21 cellular contexts compared by ENCODE assay signal in genomic region chr4:180814875-180815417, GRCh38.
DNase-seq lines count a peak whose midpoint lies in the region; ATAC-seq and TF ChIP-seq lines count a peak whose summit lies in the region.
"Had no signal": no experiment of that assay in that cellular context is flagged by ENCODE, and none has a peak within 500 bp of the region (broad histone marks: within the 10 kb centered on the region; RNA-seq: fewer than 3 reads in every experiment).

No MANE protein-coding gene starts in this region.

- BruUV-seq in OCI-LY7 (replicated peaks; lab: Mats Ljungman, UMichigan) = no TSS peak

- H3F3A ChIP-seq in GM23338 (replicated peaks; ENCODE audit: low read depth) = no peaks in the 10 kb centered on the region

- H3K36me3 ChIP-seq in GM23338 (ENCODE audit: insufficient read depth) (no peaks in the 10 kb centered on the region), OCI-LY7 (ENCODE audit: insufficient read depth, low read length) (no peaks in the 10 kb centered on the region), Karpas-422 (ENCODE audit: insufficient read depth, low read length) (no peaks in the 10 kb centered on the region), upper lobe of left lung (no peaks in the 10 kb centered on the region)
- H3K36me3 ChIP-seq: BE2C; BLaER1 treated with 17β-estradiol and CSF1 and Interleukin-3, amounts not matched to agents 10 nM and 100 nM had no signal

- H4K20me1 ChIP-seq in GM23338 (replicated peaks; ENCODE audit: insufficient read depth) (no peaks in the 10 kb centered on the region), OCI-LY7 (ENCODE audit: insufficient read depth, low read length) (no peaks in the 10 kb centered on the region), Karpas-422 (ENCODE audit: insufficient read depth, low read depth, low read length) (no peaks in the 10 kb centered on the region)
- H4K20me1 ChIP-seq: BLaER1 treated with 17β-estradiol and CSF1 and Interleukin-3, amounts not matched to agents 10 nM and 100 nM had no signal

- TF ChIP-seq EP300 in upper lobe of left lung (IDR thresholded peaks at IDR 0.05) = no peak

- no peaks in the 10 kb centered on the region for H3K79me2 ChIP-seq in GM23338 (replicated peaks; ENCODE audit: insufficient read depth)
- H3K79me2 ChIP-seq in OCI-LY7 (ENCODE audit: insufficient read depth, low read depth, low read length) = no peaks in the 10 kb centered on the region
- no peaks in the 10 kb centered on the region for H3K79me2 ChIP-seq in Karpas-422 (ENCODE audit: low read length)

- no peak overlapping the region for H3K27ac ChIP-seq in GM23338 (ENCODE audit: low read depth)
- no peak overlapping the region for H3K27ac ChIP-seq in OCI-LY7 (ENCODE audit: low read depth, low read length, poor library complexity, severe bottlenecking)
- H3K27ac ChIP-seq in Karpas-422 (ENCODE audit: low read length) = no peak overlapping the region
- no peak overlapping the region for H3K27ac ChIP-seq in upper lobe of left lung
- H3K27ac ChIP-seq: 22Rv1; A549; BLaER1 treated with 17β-estradiol and CSF1 and Interleukin-3, amounts not matched to agents 10 nM and 100 nM; GM23248 had no signal

- POLR2A ChIA-PET in OCI-LY7 (lab: Charles Lee) = interaction anchor here (0.6 to 1.5 kb wide), 3 partner anchors 23 to 139 kb away, joined by 3 read pairs; no protein-coding TSS in a partner anchor

- H3K4me1 ChIP-seq in GM23338 (ENCODE audit: insufficient read depth) = no peaks in the 10 kb centered on the region; the same call in 1 of the 2 replicates
- peaks cover 18% of the 10 kb centered on the region for H3K4me1 ChIP-seq in OCI-LY7 (ENCODE audit: insufficient read depth, low read length, poor library complexity, severe bottlenecking)
- no peaks in the 10 kb centered on the region for H3K4me1 ChIP-seq in Karpas-422 (ENCODE audit: low read length)
- H3K4me1 ChIP-seq in upper lobe of left lung = no peaks in the 10 kb centered on the region
- H3K4me1 ChIP-seq: A549 had no signal

- no peak for TF ChIP-seq CTCF in GM23338 (conservative IDR thresholded peaks at IDR 0.05; ENCODE audit: low read depth in 2 of 2)
- TF ChIP-seq CTCF in OCI-LY7 (conservative IDR thresholded peaks at IDR 0.05; ENCODE audit: low read length) = no peak
- TF ChIP-seq CTCF in neural crest cell (conservative IDR thresholded peaks at IDR 0.05) = no peak
- TF ChIP-seq CTCF in upper lobe of left lung (IDR thresholded peaks at IDR 0.05) = no peak

- no peak for TF ChIP-seq POLR2A in upper lobe of left lung (IDR thresholded peaks at IDR 0.05)

- DNase-seq in GM23338 (ENCODE audit: low spot score) = no peak
- DNase-seq in OCI-LY7 (ENCODE audit: low spot score) = no peak
- DNase-seq in neural crest cell (ENCODE audit: low read depth, low spot score) = no peak
- no peak for DNase-seq in Karpas-422
- DNase-seq in upper lobe of left lung = no peak
- DNase-seq: ACHN; AML-193; BE2C; Calu3; CD4-positive, alpha-beta T cell; CD8-positive, alpha-beta memory T cell; DMS53; DND-41; GM23248; H9; HFFc6 had no signal

- H3K9me3 ChIP-seq in OCI-LY7 (ENCODE audit: low read length) (no peaks in the 10 kb centered on the region), Karpas-422 (ENCODE audit: low read length) (no peaks in the 10 kb centered on the region), upper lobe of left lung (no peaks in the 10 kb centered on the region)
- H3K9me3 ChIP-seq: A549; BE2C; BLaER1 treated with 17β-estradiol and CSF1 and Interleukin-3, amounts not matched to agents 10 nM and 100 nM had no signal

- intact Hi-C loops in OCI-LY7 (cut with micrococcal nuclease; ENCODE audit: unreplicated experiment) = no loop called here

- ATAC-seq in GM23338 = peak; percentile 56
- no peak for ATAC-seq in GM21447 (IDR thresholded peaks at IDR 0.05; ENCODE audit: unreplicated experiment)
- ATAC-seq in upper lobe of left lung (ENCODE audit: low FRiP score in 2 of 2) = no peak
- ATAC-seq: A549 had no signal

- H3K9me2 ChIP-seq in GM23338 (ENCODE audit: insufficient read depth) = no peaks in the 10 kb centered on the region
- H3K9me2 ChIP-seq in OCI-LY7 (ENCODE audit: insufficient read depth, low read length) = no peaks in the 10 kb centered on the region
- no peaks in the 10 kb centered on the region for H3K9me2 ChIP-seq in Karpas-422 (replicated peaks; ENCODE audit: insufficient read depth, low read length)

- 82 to 86% methylated on average over 3 of the region's 3 CpGs for WGBS in upper lobe of left lung, 2 donors

- H2AFZ ChIP-seq in GM23338 (no peak overlapping the region), OCI-LY7 (ENCODE audit: low read length) (0 out of 2 replicates have a peak overlapping the region, but pooled peaks have one; percentile 32), Karpas-422 (ENCODE audit: low read length) (no peak overlapping the region)
- H2AFZ ChIP-seq: GM23248 had no signal

- H3K4me1 Mint-ChIP-seq in GM23338 = peaks cover 6% of the 10 kb centered on the region; the same call in 2 of the 3 replicates
- H3K4me1 Mint-ChIP-seq in neural crest cell = peaks cover 6% of the 10 kb centered on the region
- H3K4me1 Mint-ChIP-seq: CD8-positive, alpha-beta memory T cell had no signal

- H3K9ac ChIP-seq in Karpas-422 (ENCODE audit: low read length) = no peak overlapping the region
- H3K9ac ChIP-seq: BLaER1 treated with 17β-estradiol and CSF1 and Interleukin-3, amounts not matched to agents 10 nM and 100 nM; GM23248 had no signal

- H3K4me3 Mint-ChIP-seq in GM23338 (no peak overlapping the region), neural crest cell (no peak overlapping the region)
- H3K4me3 Mint-ChIP-seq: CD14-positive monocyte; CD4-positive, alpha-beta T cell; CD8-positive, alpha-beta memory T cell; H9; HFFc6 had no signal

- H3K36me3 Mint-ChIP-seq in GM23338 (ENCODE audit: low read depth) (no peaks in the 10 kb centered on the region), neural crest cell (ENCODE audit: low read depth) (no peaks in the 10 kb centered on the region)
- H3K36me3 Mint-ChIP-seq: CD14-positive monocyte; CD8-positive, alpha-beta memory T cell had no signal

- CTCF ChIA-PET in OCI-LY7 (lab: Charles Lee; ENCODE audit: unreplicated experiment) = no interaction called here

- H3K9me3 Mint-ChIP-seq in GM23338 (no peaks in the 10 kb centered on the region; the same call in 2 of the 3 replicates), neural crest cell (peaks cover 2% of the 10 kb centered on the region)
- H3K9me3 Mint-ChIP-seq: H9 had no signal

- H3K27me3 ChIP-seq in GM23338 (ENCODE audit: insufficient read depth) (no peaks in the 10 kb centered on the region), Karpas-422 (ENCODE audit: low read length) (no peaks in the 10 kb centered on the region), upper lobe of left lung (no peaks in the 10 kb centered on the region)
- H3K27me3 ChIP-seq: BE2C; BLaER1 treated with 17β-estradiol and CSF1 and Interleukin-3, amounts not matched to agents 10 nM and 100 nM had no signal

- H3K27ac Mint-ChIP-seq in GM23338 (0 out of 2 replicates have a peak overlapping the region, but pooled peaks have one; percentile 38), neural crest cell (ENCODE audit: unreplicated experiment) (peak overlapping the region; percentile 74)
- H3K27ac Mint-ChIP-seq: CD14-positive monocyte; CD4-positive, alpha-beta T cell; CD8-positive, alpha-beta memory T cell; H9; HFFc6 had no signal

- H3K27me3 Mint-ChIP-seq in GM23338 (ENCODE audit: insufficient read depth, low read depth, poor library complexity) = peaks cover 7% of the 10 kb centered on the region
- no peaks in the 10 kb centered on the region for H3K27me3 Mint-ChIP-seq in neural crest cell (ENCODE audit: low read depth)
- H3K27me3 Mint-ChIP-seq: CD4-positive, alpha-beta T cell; CD8-positive, alpha-beta memory T cell had no signal

- H3K4me2 ChIP-seq in GM23338 (no peak overlapping the region), OCI-LY7 (ENCODE audit: low read length) (no peak overlapping the region), Karpas-422 (ENCODE audit: low read depth, low read length, poor library complexity, severe bottlenecking) (no peak overlapping the region)
- H3K4me2 ChIP-seq: A549; BLaER1 treated with 17β-estradiol and CSF1 and Interleukin-3, amounts not matched to agents 10 nM and 100 nM had no signal

- no peak overlapping the region for H3K4me3 ChIP-seq in GM23338
- no peak overlapping the region for H3K4me3 ChIP-seq in OCI-LY7 (ENCODE audit: low read depth, low read length, poor library complexity, severe bottlenecking)
- no peak overlapping the region for H3K4me3 ChIP-seq in Karpas-422 (ENCODE audit: low read length)
- H3K4me3 ChIP-seq in upper lobe of left lung = no peak overlapping the region
- H3K4me3 ChIP-seq: A549; BLaER1 treated with 17β-estradiol and CSF1 and Interleukin-3, amounts not matched to agents 10 nM and 100 nM; GM23248 had no signal

TF ChIP-seq in GM23338, 12 proteins besides CTCF, POLR2A, EP300 and RAD21 (continues in another document):
- TF ChIP-seq ZNF114 (CRISPR knock-in tag; IDR thresholded peaks at IDR 0.05) (no peak), POLR2AphosphoS5 (IDR thresholded peaks at IDR 0.05; ENCODE audit: low read depth) (no peak), ETS1 (IDR thresholded peaks at IDR 0.05) (no peak), CREB1 (CRISPR knock-in tag; IDR thresholded peaks at IDR 0.05; ENCODE audit: low read depth) (no peak), EZH2phosphoT487 (IDR thresholded peaks at IDR 0.05; ENCODE audit: unreplicated experiment) (no peak), EZH2 (IDR thresholded peaks at IDR 0.05; ENCODE audit: low read depth, unreplicated experiment) (no peak), NANOG (IDR thresholded peaks at IDR 0.05; ENCODE audit: borderline replicate concordance) (no peak), JUNB (IDR thresholded peaks at IDR 0.05; ENCODE audit: unreplicated experiment) (no peak)
